In the genomic region with DNA sequence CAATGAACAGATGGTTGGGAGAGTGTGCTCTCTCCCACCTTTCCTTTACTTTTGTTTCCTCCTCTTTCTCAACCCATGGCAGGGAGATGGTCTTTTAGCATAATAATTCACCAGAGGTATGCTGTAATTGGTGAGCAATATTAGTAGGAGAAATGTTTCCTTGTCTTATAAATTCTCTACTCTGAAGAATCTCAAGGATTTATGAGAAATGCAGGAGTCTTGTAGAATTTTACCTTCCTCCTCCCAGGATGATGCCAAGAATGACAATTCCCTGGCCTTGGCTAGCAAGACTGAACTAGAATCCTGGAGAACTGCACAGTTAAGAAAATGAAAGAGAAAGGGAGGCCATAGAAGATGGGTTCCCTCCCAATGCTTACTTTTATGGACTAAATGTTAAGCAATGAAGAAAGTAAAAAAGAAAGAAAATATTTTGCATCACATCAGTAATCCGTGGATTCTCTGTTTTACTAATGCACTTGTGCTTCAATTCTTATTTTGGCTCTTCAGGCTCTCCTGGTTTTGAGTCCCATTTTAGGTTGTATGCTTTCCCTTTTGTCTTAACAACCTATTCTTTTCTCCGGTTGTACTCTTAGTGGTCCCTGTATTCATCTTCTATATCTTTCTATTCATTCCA, we compare ENCODE assay signal across 15 cellular contexts.
DNase-seq lines count a peak whose midpoint lies in the region; ATAC-seq and TF ChIP-seq lines count a peak whose summit lies in the region.
"Had no signal": no experiment of that assay in that cellular context is flagged by ENCODE, and none has a peak within 500 bp of the region (broad histone marks: within the 10 kb centered on the region; RNA-seq: fewer than 3 reads in every experiment).

No MANE protein-coding gene starts in this region.

- H3K4me1 ChIP-seq in thoracic aorta (ENCODE audit: control insufficient read depth in 1 of 2, low read depth in 2 of 2) = peaks cover 20 to 45% of the 10 kb centered on the region in 2 donors
- peaks cover 2% of the 10 kb centered on the region for H3K4me1 ChIP-seq in right cardiac atrium (ENCODE audit: control insufficient read depth, insufficient read depth, low read length)
- H3K4me1 ChIP-seq: body of pancreas, suprapubic skin had no signal

- H3K27ac ChIP-seq in thoracic aorta = peak overlapping the region; percentile 58 to 75
- no peak overlapping the region for H3K27ac ChIP-seq in right cardiac atrium (ENCODE audit: low read length)
- H3K27ac ChIP-seq: body of pancreas, suprapubic skin had no signal

- 78% methylated on average over 2 of the region's 2 CpGs for WGBS in right cardiac atrium

- intact Hi-C loops in right cardiac atrium (cut with DNase I) = no loop called here

- H3K9me3 ChIP-seq in thoracic aorta (no peaks in the 10 kb centered on the region), right cardiac atrium (ENCODE audit: control insufficient read depth, low read length) (no peaks in the 10 kb centered on the region)
- H3K9me3 ChIP-seq: body of pancreas had no signal

- no peaks in the 10 kb centered on the region for H3K27me3 ChIP-seq in thoracic aorta (replicated peaks; ENCODE audit: insufficient read depth)
- no peaks in the 10 kb centered on the region for H3K27me3 ChIP-seq in right cardiac atrium (ENCODE audit: control insufficient read depth, insufficient read depth)
- H3K27me3 ChIP-seq: body of pancreas, suprapubic skin had no signal

- no peak for DNase-seq in thoracic aorta (ENCODE audit: low spot score)
- DNase-seq in hepatic stellate cell (ENCODE audit: low spot score) = no peak
- no peak for DNase-seq in right cardiac atrium
- no peak for DNase-seq in activated CD4-positive, alpha-beta T cell treated with anti-CD3 and anti-CD28 coated beads, Interleukin-2, amount 50 U/mL, for 4 hours
- DNase-seq: activated CD4-positive, CD25-positive, alpha-beta regulatory T cell treated with anti-CD3 and anti-CD28 coated beads, Interleukin-2, amount 50 U/mL, for 72 hours; body of pancreas; CD4-positive, alpha-beta memory T cell; GF-D8; midbrain; stimulated activated CD4-positive, alpha-beta T cell treated with anti-CD3 and anti-CD28 coated beads, Interleukin-12 subunit alpha, Interleukin-12 subunit beta, amount 100 ng/mL, for 4 hours; T-helper 1 cell had no signal

- no peak for TF ChIP-seq CTCF in thoracic aorta (IDR thresholded peaks at IDR 0.05)

- no peaks in the 10 kb centered on the region for H3K36me3 ChIP-seq in thoracic aorta
- H3K36me3 ChIP-seq: suprapubic skin had no signal

- H3K4me3 ChIP-seq in thoracic aorta (no peak overlapping the region), right cardiac atrium (ENCODE audit: low read length) (no peak overlapping the region)
- H3K4me3 ChIP-seq: body of pancreas, suprapubic skin had no signal

- peak; percentile 28 for ATAC-seq in GM19328 (IDR thresholded peaks at IDR 0.05; ENCODE audit: unreplicated experiment)
- peak; percentile 28 for ATAC-seq in HG02798 (IDR thresholded peaks at IDR 0.05; ENCODE audit: poor library complexity, unreplicated experiment)
- peak; percentile 2 for ATAC-seq in HG03565 (IDR thresholded peaks at IDR 0.05; ENCODE audit: unreplicated experiment)
- no peak for ATAC-seq in thoracic aorta (ENCODE audit: insufficient number of reproducible peaks, low FRiP score, low read depth)
- no peak for ATAC-seq in right cardiac atrium
- ATAC-seq: body of pancreas had no signal

Comparison
In these comparisons a context has a peak if more than half of its experiments do, and no peak if none do; other contexts are left out.
1. ATAC-seq: peak in GM19328 (single experiment), HG02798 (single experiment) and HG03565 (single experiment); none in thoracic aorta (single experiment) and right cardiac atrium (0 of 2).